In the genomic region with DNA sequence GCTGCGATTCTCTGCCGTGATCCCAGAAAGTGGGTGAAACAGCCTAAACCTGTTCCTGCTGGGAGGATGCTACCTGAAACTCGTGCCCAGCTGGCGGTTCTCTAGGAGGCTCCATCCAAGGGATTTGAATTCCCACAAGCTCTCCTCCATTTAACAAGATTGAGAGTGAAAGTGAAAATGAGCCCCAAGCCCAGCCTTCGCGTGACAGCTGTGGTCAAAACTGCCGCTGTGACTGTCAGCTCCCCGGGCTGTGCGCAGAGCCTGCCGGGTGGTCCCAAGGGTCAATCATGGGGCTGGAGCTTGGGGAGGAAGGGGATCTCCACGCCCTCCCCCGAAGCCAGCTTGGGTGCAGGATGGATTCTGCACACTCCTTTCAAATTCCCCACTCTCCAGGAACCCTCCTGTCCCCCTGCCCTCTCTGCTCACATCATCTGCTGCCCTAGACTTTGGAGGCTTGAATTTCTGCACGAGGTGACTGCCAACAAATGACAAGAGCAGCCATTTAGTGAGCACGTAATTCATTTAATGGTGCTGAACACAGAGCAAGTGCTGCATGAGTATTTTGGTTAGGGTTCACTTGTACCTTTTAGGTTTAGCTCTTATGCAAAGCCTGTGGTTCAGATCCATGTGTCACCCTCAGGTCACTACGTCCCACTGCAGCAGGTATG, we compare ENCODE assay signal across 10 cellular contexts. TPM values are rescaled to one million over a fixed set of nuclear protein-coding genes. Genes with fewer than 3 reads are reported as not detected.
DNase-seq lines count a peak whose midpoint lies in the region; ATAC-seq, FAIRE-seq and TF ChIP-seq lines count a peak whose summit lies in the region.
"Had no signal": no experiment of that assay in that cellular context is flagged by ENCODE, and none has a peak within 500 bp of the region (broad histone marks: within the 10 kb centered on the region; RNA-seq: fewer than 3 reads in every experiment).

No MANE protein-coding gene starts in this region.

- no peaks in the 10 kb centered on the region for H3K27me3 Mint-ChIP-seq in activated T-helper 1 cell treated with anti-CD3 and anti-CD28 coated beads, Interleukin-12 subunit alpha, Interleukin-12 subunit beta, Interleukin-2, Interleukin-4 antibody, amounts not matched to agents 30 ng/mL and 10 ng/mL and 1 ng/mL, durations not matched to agents 14 hours and 24 hours and 36 hours (ENCODE audit: insufficient read depth)

- H3K4me3 ChIP-seq in muscle layer of colon (ENCODE audit: low read depth in 1 of 2, low read length in 2 of 2) = peak overlapping the region; percentile 9 to 51

- H3K9me3 ChIP-seq in muscle layer of colon (ENCODE audit: low read length) = no peaks in the 10 kb centered on the region

- H3K4me3 Mint-ChIP-seq in activated T-helper 1 cell treated with anti-CD3 and anti-CD28 coated beads, Interleukin-12 subunit alpha, Interleukin-12 subunit beta, Interleukin-2, Interleukin-4 antibody, amounts not matched to agents 30 ng/mL and 10 ng/mL and 1 ng/mL, durations not matched to agents 14 hours and 24 hours and 36 hours = peak overlapping the region; percentile 84

- FAIRE-seq in GM12892 (lab: Jason Lieb, UNC) = peak; percentile 88
- FAIRE-seq: islet of Langerhans had no signal

- H3K36me3 ChIP-seq in muscle layer of colon (ENCODE audit: insufficient read depth, low read length) = peaks cover 6% of the 10 kb centered on the region

- no peaks in the 10 kb centered on the region for H3K27me3 ChIP-seq in muscle layer of colon (ENCODE audit: control insufficient read depth in 1 of 2, insufficient read depth in 2 of 2, low read length in 2 of 2)

- H3K4me1 Mint-ChIP-seq in activated T-helper 1 cell treated with anti-CD3 and anti-CD28 coated beads, Interleukin-12 subunit alpha, Interleukin-12 subunit beta, Interleukin-2, Interleukin-4 antibody, amounts not matched to agents 30 ng/mL and 10 ng/mL and 1 ng/mL, durations not matched to agents 14 hours and 24 hours and 36 hours (ENCODE audit: low read depth) = peaks cover 91% of the 10 kb centered on the region

- TF ChIP-seq POLR2A in GM12892 (IDR thresholded peaks at IDR 0.05; ENCODE audit: low read depth, low read length) = peak; percentile 52; the same call in 1 of the 2 replicates

- peak overlapping the region; percentile 96 for H3K27ac Mint-ChIP-seq in activated T-helper 1 cell treated with anti-CD3 and anti-CD28 coated beads, Interleukin-12 subunit alpha, Interleukin-12 subunit beta, Interleukin-2, Interleukin-4 antibody, amounts not matched to agents 30 ng/mL and 10 ng/mL and 1 ng/mL, durations not matched to agents 14 hours and 24 hours and 36 hours

- peak; percentile 37 for ATAC-seq in GM21619 (IDR thresholded peaks at IDR 0.05; ENCODE audit: unreplicated experiment)

- H3K36me3 Mint-ChIP-seq in activated T-helper 1 cell treated with anti-CD3 and anti-CD28 coated beads, Interleukin-12 subunit alpha, Interleukin-12 subunit beta, Interleukin-2, Interleukin-4 antibody, amounts not matched to agents 30 ng/mL and 10 ng/mL and 1 ng/mL, durations not matched to agents 14 hours and 24 hours and 36 hours (ENCODE audit: low read depth) = peaks cover 21% of the 10 kb centered on the region

- intact Hi-C loops in activated T-helper 1 cell treated with anti-CD3 and anti-CD28 coated beads, Interleukin-12 subunit alpha, Interleukin-12 subunit beta, Interleukin-2, Interleukin-4 antibody, amounts not matched to agents 30 ng/mL and 10 ng/mL and 1 ng/mL, durations not matched to agents 14 hours and 24 hours and 36 hours (cut with micrococcal nuclease) = loop anchor here (1.0 kb wide), 6 partner anchors 7 to 55 kb away; a partner anchor contains a TSS

- no peaks in the 10 kb centered on the region for H3K9me3 Mint-ChIP-seq in activated T-helper 1 cell treated with anti-CD3 and anti-CD28 coated beads, Interleukin-12 subunit alpha, Interleukin-12 subunit beta, Interleukin-2, Interleukin-4 antibody, amounts not matched to agents 30 ng/mL and 10 ng/mL and 1 ng/mL, durations not matched to agents 14 hours and 24 hours and 36 hours

- peak overlapping the region; percentile 64 for H3K27ac ChIP-seq in muscle layer of colon (ENCODE audit: low read depth, low read length)

- peak; percentile 69 for DNase-seq in GM12892 (ENCODE audit: insufficient read length)
- DNase-seq in NCI-H1694 treated with DMSO at 0.1 percent for 48 hours (lab: John Stamatoyannopoulos, UW) = peak; percentile 77
- DNase-seq in activated T-helper 1 cell treated with anti-CD3 and anti-CD28 coated beads, Interleukin-12 subunit alpha, Interleukin-12 subunit beta, Interleukin-2, Interleukin-4 antibody, amounts not matched to agents 30 ng/mL and 10 ng/mL and 1 ng/mL, durations not matched to agents 14 hours and 24 hours and 36 hours (ENCODE audit: low spot score) = peak; percentile 73
- no peak for DNase-seq in pons (ENCODE audit: low spot score)
- no peak for DNase-seq in AG08395 (ENCODE audit: low spot score)
- DNase-seq in amniotic stem cell (lab: John Stamatoyannopoulos, UW) = no peak

- H3K9ac ChIP-seq in muscle layer of colon (ENCODE audit: low read length) = peak overlapping the region; percentile 8

- H3K4me1 ChIP-seq in muscle layer of colon (ENCODE audit: insufficient read depth, low read length) = peaks cover 69% of the 10 kb centered on the region

RNA-seq across cellular contexts. Expression of a gene that starts 5.3 kb away (rescaled TPM):
- 25.2 TPM for polyA plus RNA-seq in GM12892 (2012; ENCODE audit: missing spikeins)
- total RNA-seq in activated T-helper 1 cell treated with anti-CD3 and anti-CD28 coated beads, Interleukin-12 subunit alpha, Interleukin-12 subunit beta, Interleukin-2, Interleukin-4 antibody, amounts not matched to agents 30 ng/mL and 10 ng/mL and 1 ng/mL, durations not matched to agents 14 hours and 24 hours and 36 hours = 21.1 and 23.4 TPM in 2 replicates
- total RNA-seq: NCI-H460 had no signal

RNA-seq across cellular contexts. Expression of a gene that starts 26.0 kb away (rescaled TPM):
- not detected for polyA plus RNA-seq in GM12892 (2012; ENCODE audit: missing spikeins)
- 0.13 TPM in 1 of 2 replicates, not detected in the other for total RNA-seq in activated T-helper 1 cell treated with anti-CD3 and anti-CD28 coated beads, Interleukin-12 subunit alpha, Interleukin-12 subunit beta, Interleukin-2, Interleukin-4 antibody, amounts not matched to agents 30 ng/mL and 10 ng/mL and 1 ng/mL, durations not matched to agents 14 hours and 24 hours and 36 hours
- total RNA-seq: NCI-H460 had no signal

RNA-seq across cellular contexts. Expression of a gene that starts 44.0 kb away (rescaled TPM):
- not detected for polyA plus RNA-seq in GM12892 (2012; ENCODE audit: missing spikeins)
- total RNA-seq in activated T-helper 1 cell treated with anti-CD3 and anti-CD28 coated beads, Interleukin-12 subunit alpha, Interleukin-12 subunit beta, Interleukin-2, Interleukin-4 antibody, amounts not matched to agents 30 ng/mL and 10 ng/mL and 1 ng/mL, durations not matched to agents 14 hours and 24 hours and 36 hours = not detected in 2 replicates
- total RNA-seq: NCI-H460 had no signal

RNA-seq across cellular contexts. Expression of a gene that starts 55.0 kb away (rescaled TPM):
- 0.57 TPM for polyA plus RNA-seq in GM12892 (2012; ENCODE audit: missing spikeins)
- 1.5 TPM in 2 replicates for total RNA-seq in activated T-helper 1 cell treated with anti-CD3 and anti-CD28 coated beads, Interleukin-12 subunit alpha, Interleukin-12 subunit beta, Interleukin-2, Interleukin-4 antibody, amounts not matched to agents 30 ng/mL and 10 ng/mL and 1 ng/mL, durations not matched to agents 14 hours and 24 hours and 36 hours

Comparison
In these comparisons a context has a peak if more than half of its experiments do, and no peak if none do; other contexts are left out.
1. DNase-seq: peak in GM12892 (single experiment), NCI-H1694 treated with DMSO at 0.1 percent for 48 hours (single experiment) and activated T-helper 1 cell treated with anti-CD3 and anti-CD28 coated beads, Interleukin-12 subunit alpha, Interleukin-12 subunit beta, Interleukin-2, Interleukin-4 antibody, amounts not matched to agents 30 ng/mL and 10 ng/mL and 1 ng/mL, durations not matched to agents 14 hours and 24 hours and 36 hours (single experiment); none in pons (single experiment), AG08395 (single experiment) and amniotic stem cell (single experiment).